ENCODE assay signal across 8 cellular contexts in the genomic region with DNA sequence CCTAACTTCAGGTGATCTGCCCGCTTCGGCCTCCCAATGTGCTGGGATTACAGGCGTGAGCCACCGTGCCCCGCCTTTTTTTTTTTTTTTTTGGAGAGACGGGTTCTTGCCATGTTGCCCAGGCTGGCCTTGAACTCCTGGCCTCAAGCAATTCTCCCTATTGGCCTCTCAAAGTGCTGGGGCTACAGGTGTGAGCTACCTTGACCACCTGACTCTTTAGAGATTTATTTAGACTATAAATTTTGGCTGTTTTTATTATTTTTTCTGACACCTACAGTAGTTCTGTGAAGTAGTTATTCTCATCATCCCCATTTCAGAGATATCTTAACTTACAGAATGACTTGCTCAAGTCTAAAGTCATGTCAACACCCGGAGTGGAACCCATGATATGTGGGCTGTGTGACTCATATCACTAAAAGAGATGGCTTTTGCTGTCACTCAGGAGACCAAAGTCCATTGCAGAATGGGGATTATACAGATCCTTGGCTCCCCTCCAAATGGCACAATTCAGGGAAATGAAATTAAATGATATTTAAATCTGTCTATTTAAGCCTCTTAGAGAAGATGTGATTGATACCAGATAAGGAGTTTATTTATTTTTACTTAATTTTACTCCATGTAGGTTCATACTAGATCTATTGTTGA.
DNase-seq lines count a peak whose midpoint lies in the region; ATAC-seq and TF ChIP-seq lines count a peak whose summit lies in the region.

No MANE protein-coding gene starts in this region.

- no peak overlapping the region for H4K8ac ChIP-seq in H9 (replicated peaks; ENCODE audit: insufficient read length, low read depth, low read length)

- no peak overlapping the region for H3K14ac ChIP-seq in H9 (ENCODE audit: insufficient read depth, low read length)

- no peaks in the 10 kb centered on the region for H3K79me1 ChIP-seq in H9 (ENCODE audit: insufficient read depth, low read depth, low read length, poor library complexity, severe bottlenecking)

- 82% methylated on average over 6 of the region's 7 CpGs for WGBS in hepatocyte (ENCODE audit: low lambda C conversion rate, missing lambda C conversion rate)
- no CpG with 5 or more reads among the region's 7 CpGs for WGBS in H9 (ENCODE audit: extremely low coverage, insufficient read length, low lambda C conversion rate)

- H2AFZ ChIP-seq in hepatocyte (no peak overlapping the region), H9 (ENCODE audit: low read length) (no peak overlapping the region), Karpas-422 (ENCODE audit: low read length) (no peak overlapping the region)

- H3K27me3 ChIP-seq in hepatocyte (no peaks in the 10 kb centered on the region), H9 (ENCODE audit: insufficient read depth, low read length) (no peaks in the 10 kb centered on the region), Karpas-422 (ENCODE audit: low read length) (no peaks in the 10 kb centered on the region)

- no peaks in the 10 kb centered on the region for H3K36me3 ChIP-seq in hepatocyte (replicated peaks; ENCODE audit: insufficient read depth, low read depth)
- no peaks in the 10 kb centered on the region for H3K36me3 ChIP-seq in Karpas-422 (ENCODE audit: insufficient read depth, low read length)

- H3K4me3 ChIP-seq in hepatocyte = no peak overlapping the region
- no peak overlapping the region for H3K4me3 ChIP-seq in Karpas-422 (ENCODE audit: low read length)

- no peak overlapping the region for H4K91ac ChIP-seq in H9 (ENCODE audit: insufficient read length, low read depth, low read length)

- in situ Hi-C loops in GM13977 (cut with MboI; ENCODE audit: low pct_unique_long_range_greater_than_20kb, low sequenced_read_pairs, unreplicated experiment) = loop anchor here (10.0 kb wide), 1 partner anchor 369 kb away; no protein-coding TSS in a partner anchor

- no peak overlapping the region for H3K4ac ChIP-seq in H9 (ENCODE audit: low read depth, low read length)

- no peaks in the 10 kb centered on the region for H3K23me2 ChIP-seq in H9 (ENCODE audit: insufficient read length, low read depth, low read length, poor library complexity, severe bottlenecking)

- no peak overlapping the region for H3K23ac ChIP-seq in H9 (ENCODE audit: insufficient read length, low read depth, low read length)

- no peak overlapping the region for H2BK12ac ChIP-seq in H9 (ENCODE audit: insufficient read length, low read depth, low read length)

- H3K27me3 Mint-ChIP-seq in H9 (ENCODE audit: low read depth) = no peaks in the 10 kb centered on the region; the same call in 1 of the 2 replicates
- H3K27me3 Mint-ChIP-seq in nephron progenitor cell (ENCODE audit: low read depth, poor library complexity) = peaks cover 17% of the 10 kb centered on the region

- H3K4me3 Mint-ChIP-seq in H9 (no peak overlapping the region), nephron progenitor cell (no peak overlapping the region)

- no peaks in the 10 kb centered on the region for H4K20me1 ChIP-seq in hepatocyte (ENCODE audit: insufficient read depth, poor library complexity, severe bottlenecking)
- no peaks in the 10 kb centered on the region for H4K20me1 ChIP-seq in H9 (ENCODE audit: control insufficient read depth, insufficient read depth, insufficient read length)
- no peaks in the 10 kb centered on the region for H4K20me1 ChIP-seq in Karpas-422 (ENCODE audit: insufficient read depth, low read depth, low read length)

- ATAC-seq in GM21423 (IDR thresholded peaks at IDR 0.05; ENCODE audit: unreplicated experiment) (peak; percentile 90), HG03469 (IDR thresholded peaks at IDR 0.05; ENCODE audit: unreplicated experiment) (peak; percentile 99)

- no peak overlapping the region for H3T11ph ChIP-seq in H9 (ENCODE audit: low read length)

- no peak overlapping the region for H3K27ac Mint-ChIP-seq in H9
- no peak overlapping the region for H3K27ac Mint-ChIP-seq in nephron progenitor cell

- H4K5ac ChIP-seq in H9 (ENCODE audit: insufficient read length, low read depth, low read length) = no peak overlapping the region

- 0 out of 4 replicates have a peak, but pooled peaks cover 0 to 4% of the 10 kb centered on the region in 2 experiments for H3K4me1 Mint-ChIP-seq in H9
- no peaks in the 10 kb centered on the region for H3K4me1 Mint-ChIP-seq in nephron progenitor cell

- no peak overlapping the region for H2AK5ac ChIP-seq in H9 (ENCODE audit: insufficient read length, low read length)

- H2BK5ac ChIP-seq in H9 (ENCODE audit: insufficient read length, low read length) = no peak overlapping the region

- H3K27ac ChIP-seq in hepatocyte (peak overlapping the region; percentile 33), H9 (ENCODE audit: insufficient read length, low read depth, low read length) (no peak overlapping the region), Karpas-422 (ENCODE audit: low read length) (no peak overlapping the region)

- no peak overlapping the region for H2BK20ac ChIP-seq in H9 (ENCODE audit: low read depth, low read length, poor library complexity, severe bottlenecking)

- H3K4me2 ChIP-seq in hepatocyte = no peak overlapping the region
- no peak overlapping the region for H3K4me2 ChIP-seq in H9 (ENCODE audit: insufficient read depth, insufficient read length, low read length)
- H3K4me2 ChIP-seq in Karpas-422 (ENCODE audit: low read depth, low read length, poor library complexity, severe bottlenecking) = no peak overlapping the region

- no peak overlapping the region for H2BK15ac ChIP-seq in H9 (ENCODE audit: low read depth, low read length)

- H3K56ac ChIP-seq in H9 (ENCODE audit: insufficient read length, low read depth, low read length) = no peak overlapping the region

- no peaks in the 10 kb centered on the region for H3K9me2 ChIP-seq in hepatocyte (replicated peaks; ENCODE audit: insufficient read depth)
- H3K9me2 ChIP-seq in Karpas-422 (replicated peaks; ENCODE audit: insufficient read depth, low read length) = no peaks in the 10 kb centered on the region

- H3K9ac ChIP-seq in H9 (ENCODE audit: extremely low read depth, insufficient read length, low read length) = no peak overlapping the region
- no peak overlapping the region for H3K9ac ChIP-seq in Karpas-422 (ENCODE audit: low read length)

- TF ChIP-seq CTCF in GM13977 (IDR thresholded peaks at IDR 0.05; ENCODE audit: extremely low read depth, insufficient read depth, missing control alignments) = no peak
- TF ChIP-seq CTCF in hepatocyte (IDR thresholded peaks at IDR 0.05; ENCODE audit: poor library complexity) = no peak
- no peak for TF ChIP-seq CTCF in H9 (conservative IDR thresholded peaks at IDR 0.05)
- TF ChIP-seq CTCF in nephron progenitor cell (IDR thresholded peaks at IDR 0.05) = no peak

- no peaks in the 10 kb centered on the region for H3K9me3 ChIP-seq in hepatocyte (ENCODE audit: low read depth)
- no peaks in the 10 kb centered on the region for H3K9me3 ChIP-seq in H9 (ENCODE audit: control insufficient read depth, low read depth, low read length)
- H3K9me3 ChIP-seq in Karpas-422 (ENCODE audit: low read length) = no peaks in the 10 kb centered on the region

- no peak overlapping the region for H2BK120ac ChIP-seq in H9 (ENCODE audit: low read depth, low read length, poor library complexity, severe bottlenecking)

- H3K18ac ChIP-seq in H9 (ENCODE audit: insufficient read length, low read depth, low read length) = no peak overlapping the region

- peak; percentile 38 for DNase-seq in GM13977 (ENCODE audit: low spot score)
- DNase-seq in hepatocyte (ENCODE audit: low spot score) = peak; percentile 63
- no peak for DNase-seq in H9
- no peak for DNase-seq in nephron progenitor cell
- DNase-seq in DMS79 treated with DMSO at 0.1 percent for 48 hours (lab: John Stamatoyannopoulos, UW) = no peak
- DNase-seq in Karpas-422 = no peak

- no peaks in the 10 kb centered on the region for H3K36me3 Mint-ChIP-seq in H9 (ENCODE audit: insufficient read depth in 1 of 3, low read depth in 3 of 3)
- H3K36me3 Mint-ChIP-seq in nephron progenitor cell (ENCODE audit: low read depth) = no peaks in the 10 kb centered on the region

- H3K9me3 Mint-ChIP-seq in H9 = no peaks in the 10 kb centered on the region
- H3K9me3 Mint-ChIP-seq in nephron progenitor cell = no peaks in the 10 kb centered on the region

- H3K4me1 ChIP-seq in hepatocyte (ENCODE audit: insufficient read depth) = peaks cover 4% of the 10 kb centered on the region
- no peaks in the 10 kb centered on the region for H3K4me1 ChIP-seq in H9 (ENCODE audit: insufficient read depth, low read length)
- H3K4me1 ChIP-seq in Karpas-422 (ENCODE audit: low read length) = peaks cover 13% of the 10 kb centered on the region

- no peaks in the 10 kb centered on the region for H3K79me2 ChIP-seq in hepatocyte
- H3K79me2 ChIP-seq in H9 (ENCODE audit: insufficient read depth, low read length) = no peaks in the 10 kb centered on the region
- H3K79me2 ChIP-seq in Karpas-422 (ENCODE audit: low read length) = no peaks in the 10 kb centered on the region

Comparison
In these comparisons a context has a peak if more than half of its experiments do, and no peak if none do; other contexts are left out.
1. DNase-seq: peak in GM13977 (single experiment) and hepatocyte (single experiment); none in H9 (single experiment), nephron progenitor cell (single experiment), DMS79 treated with DMSO at 0.1 percent for 48 hours (single experiment) and Karpas-422 (single experiment).